In genomic region chr3:37245003-37245402, GRCh38 we compare ENCODE assay signal across 10 cellular contexts. TPM values are rescaled to one million over a fixed set of nuclear protein-coding genes. Genes with fewer than 3 reads are reported as not detected.
DNase-seq lines count a peak whose midpoint lies in the region; ATAC-seq and TF ChIP-seq lines count a peak whose summit lies in the region.
"Had no signal": no experiment of that assay in that cellular context is flagged by ENCODE, and none has a peak within 500 bp of the region (broad histone marks: within the 10 kb centered on the region; RNA-seq: fewer than 3 reads in every experiment).

No MANE protein-coding gene starts in this region.

- no peak for DNase-seq in activated CD4-positive, alpha-beta T cell treated with anti-CD3 and anti-CD28 coated beads, Interleukin-2, amount 10 ng/mL, durations not matched to agents 24 days and 14 days
- no peak for DNase-seq in activated CD4-positive, alpha-beta T cell treated with anti-CD3 and anti-CD28 coated beads for 1 hour
- DNase-seq in T-helper 17 cell: no peak
- no peak for DNase-seq in spleen
- no peak for DNase-seq in posterior cingulate gyrus
- DNase-seq: upper lobe of left lung, WERI-Rb-1 had no signal

- peaks cover 40 to 76% (median 70%) of the 10 kb centered on the region in 6 donors for H3K4me1 ChIP-seq in spleen

- H3K4me3 ChIP-seq in iPS-11a (ENCODE audit: low read depth, low read length): peak overlapping the region; percentile 90
- H3K4me3 ChIP-seq in spleen: peak overlapping the region in 6 of 8 donors; percentile 77 to 95 (median 88)

- H3K27me3 Mint-ChIP-seq in activated CD4-positive, alpha-beta T cell treated with anti-CD3 and anti-CD28 coated beads, Interleukin-2, amount 10 ng/mL, durations not matched to agents 24 days and 14 days: no peaks in the 10 kb centered on the region
- no peaks in the 10 kb centered on the region for H3K27me3 Mint-ChIP-seq in T-helper 17 cell

- peaks cover 14% of the 10 kb centered on the region for H3K36me3 Mint-ChIP-seq in activated CD4-positive, alpha-beta T cell treated with anti-CD3 and anti-CD28 coated beads, Interleukin-2, amount 10 ng/mL, durations not matched to agents 24 days and 14 days (ENCODE audit: low read depth)
- H3K36me3 Mint-ChIP-seq in T-helper 17 cell (ENCODE audit: low read depth): no peaks in the 10 kb centered on the region

- no peak overlapping the region for H3K27ac Mint-ChIP-seq in activated CD4-positive, alpha-beta T cell treated with anti-CD3 and anti-CD28 coated beads, Interleukin-2, amount 10 ng/mL, durations not matched to agents 24 days and 14 days
- H3K27ac Mint-ChIP-seq in T-helper 17 cell: peak overlapping the region; percentile 97

- no peaks in the 10 kb centered on the region for H3K27me3 ChIP-seq in spleen (replicated peaks in 1 of 7)
- H3K27me3 ChIP-seq: upper lobe of left lung had no signal

- no peaks in the 10 kb centered on the region for H3K9me3 Mint-ChIP-seq in activated CD4-positive, alpha-beta T cell treated with anti-CD3 and anti-CD28 coated beads, Interleukin-2, amount 10 ng/mL, durations not matched to agents 24 days and 14 days

- TF ChIP-seq CTCF in spleen (IDR thresholded peaks at IDR 0.05 in 8 of 11, conservative IDR thresholded peaks at IDR 0.05 in 3 of 11): no peak

- H3K9me3 ChIP-seq in T-helper 17 cell (ENCODE audit: control insufficient read depth, low read length, poor library complexity, severe bottlenecking): no peaks in the 10 kb centered on the region
- H3K9me3 ChIP-seq in spleen: no peaks in the 10 kb centered on the region
- H3K9me3 ChIP-seq: upper lobe of left lung had no signal

- no peak for TF ChIP-seq POLR2A in spleen (IDR thresholded peaks at IDR 0.05)

- intact Hi-C loops in activated CD4-positive, alpha-beta T cell treated with anti-CD3 and anti-CD28 coated beads, Interleukin-2, amount 10 ng/mL, durations not matched to agents 24 days and 14 days (cut with micrococcal nuclease): no loop called here
- intact Hi-C loops in spleen (cut with DNase I; ENCODE audit: low total_unique reads) (no loop called here), posterior cingulate gyrus (cut with DNase I) (no loop called here)

- H3K27ac ChIP-seq in spleen: no peak overlapping the region

- H3K36me3 ChIP-seq in spleen: peaks cover 0 to 7% (median 0%) of the 10 kb centered on the region in 6 donors
- H3K36me3 ChIP-seq: upper lobe of left lung had no signal

- 71 to 93% (median 85%) methylated on average over 3 of the region's 3 CpGs for WGBS in spleen, 5 donors

- H3K4me3 Mint-ChIP-seq in activated CD4-positive, alpha-beta T cell treated with anti-CD3 and anti-CD28 coated beads, Interleukin-2, amount 10 ng/mL, durations not matched to agents 24 days and 14 days: peak overlapping the region; percentile 98
- peak overlapping the region; percentile 94 for H3K4me3 Mint-ChIP-seq in T-helper 17 cell

- H3K4me1 Mint-ChIP-seq in activated CD4-positive, alpha-beta T cell treated with anti-CD3 and anti-CD28 coated beads, Interleukin-2, amount 10 ng/mL, durations not matched to agents 24 days and 14 days: peaks cover 38% of the 10 kb centered on the region
- peaks cover 55% of the 10 kb centered on the region for H3K4me1 Mint-ChIP-seq in T-helper 17 cell

- ATAC-seq in T-helper 17 cell (no peak), HG03469 (IDR thresholded peaks at IDR 0.05; ENCODE audit: unreplicated experiment) (no peak), HG03196 (IDR thresholded peaks at IDR 0.05; ENCODE audit: unreplicated experiment) (no peak)

RNA-seq across cellular contexts. Expression of gene GOLGA4, which starts 1.9 kb away (rescaled TPM):
- 39.6 and 43.4 TPM in 2 replicates for total RNA-seq in activated CD4-positive, alpha-beta T cell treated with anti-CD3 and anti-CD28 coated beads, Interleukin-2, amount 10 ng/mL, durations not matched to agents 24 days and 14 days
- total RNA-seq in T-helper 17 cell (10 to 100 TPM; 62.4 to 66.5 TPM), spleen (100 to 1,000 TPM in 1 of 7 donors, 10 to 100 TPM in 6; 75.7 to 121 (median 87.4) TPM)
- 10 to 100 TPM; 14.3 to 16.5 (median 16.3) TPM for polyA plus RNA-seq in spleen
